1 cellular context compared by ENCODE assay signal in genomic region chr12:92928962-92929915, GRCh38.
TF ChIP-seq lines count a peak whose summit lies in the region.

Gene EEA1 (minus strand): TSS chr12:92929295. CDS start chr12:92929066, 229 bp downstream.

TF ChIP-seq in HepG2, 621 proteins besides CTCF, POLR2A, EP300 and RAD21 (continued from another document and continues in another):
- TF ChIP-seq, protein P1, sequence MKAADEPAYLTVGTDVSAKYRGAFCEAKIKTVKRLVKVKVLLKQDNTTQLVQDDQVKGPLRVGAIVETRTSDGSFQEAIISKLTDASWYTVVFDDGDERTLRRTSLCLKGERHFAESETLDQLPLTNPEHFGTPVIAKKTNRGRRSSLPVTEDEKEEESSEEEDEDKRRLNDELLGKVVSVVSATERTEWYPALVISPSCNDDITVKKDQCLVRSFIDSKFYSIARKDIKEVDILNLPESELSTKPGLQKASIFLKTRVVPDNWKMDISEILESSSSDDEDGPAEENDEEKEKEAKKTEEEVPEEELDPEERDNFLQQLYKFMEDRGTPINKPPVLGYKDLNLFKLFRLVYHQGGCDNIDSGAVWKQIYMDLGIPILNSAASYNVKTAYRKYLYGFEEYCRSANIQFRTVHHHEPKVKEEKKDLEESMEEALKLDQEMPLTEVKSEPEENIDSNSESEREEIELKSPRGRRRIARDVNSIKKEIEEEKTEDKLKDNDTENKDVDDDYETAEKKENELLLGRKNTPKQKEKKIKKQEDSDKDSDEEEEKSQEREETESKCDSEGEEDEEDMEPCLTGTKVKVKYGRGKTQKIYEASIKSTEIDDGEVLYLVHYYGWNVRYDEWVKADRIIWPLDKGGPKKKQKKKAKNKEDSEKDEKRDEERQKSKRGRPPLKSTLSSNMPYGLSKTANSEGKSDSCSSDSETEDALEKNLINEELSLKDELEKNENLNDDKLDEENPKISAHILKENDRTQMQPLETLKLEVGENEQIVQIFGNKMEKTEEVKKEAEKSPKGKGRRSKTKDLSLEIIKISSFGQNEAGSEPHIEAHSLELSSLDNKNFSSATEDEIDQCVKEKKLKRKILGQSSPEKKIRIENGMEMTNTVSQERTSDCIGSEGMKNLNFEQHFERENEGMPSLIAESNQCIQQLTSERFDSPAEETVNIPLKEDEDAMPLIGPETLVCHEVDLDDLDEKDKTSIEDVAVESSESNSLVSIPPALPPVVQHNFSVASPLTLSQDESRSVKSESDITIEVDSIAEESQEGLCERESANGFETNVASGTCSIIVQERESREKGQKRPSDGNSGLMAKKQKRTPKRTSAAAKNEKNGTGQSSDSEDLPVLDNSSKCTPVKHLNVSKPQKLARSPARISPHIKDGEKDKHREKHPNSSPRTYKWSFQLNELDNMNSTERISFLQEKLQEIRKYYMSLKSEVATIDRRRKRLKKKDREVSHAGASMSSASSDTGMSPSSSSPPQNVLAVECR (CRISPR knock-in tag; IDR thresholded peaks at IDR 0.05; ENCODE audit: borderline replicate concordance) = peak; percentile 90
- TF ChIP-seq, protein P2, sequence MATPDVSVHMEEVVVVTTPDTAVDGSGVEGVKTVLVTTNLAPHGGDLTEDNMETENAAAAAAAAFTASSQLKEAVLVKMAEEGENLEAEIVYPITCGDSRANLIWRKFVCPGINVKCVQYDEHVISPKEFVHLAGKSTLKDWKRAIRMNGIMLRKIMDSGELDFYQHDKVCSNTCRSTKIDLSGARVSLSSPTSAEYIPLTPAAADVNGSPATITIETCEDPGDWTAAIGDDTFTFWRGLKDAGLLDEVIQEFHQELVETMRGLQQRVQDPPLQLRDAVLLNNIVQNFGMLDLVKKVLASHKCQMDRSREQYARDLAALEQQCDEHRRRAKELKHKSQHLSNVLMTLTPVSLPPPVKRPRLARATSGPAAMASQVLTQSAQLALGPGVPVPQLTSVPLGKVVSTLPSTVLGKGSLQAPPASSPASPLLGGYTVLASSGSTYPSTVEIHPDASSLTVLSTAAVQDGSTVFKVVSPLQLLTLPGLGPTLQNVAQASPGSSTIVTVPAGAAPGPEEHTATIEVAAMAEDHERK (CRISPR knock-in tag; IDR thresholded peaks at IDR 0.05; ENCODE audit: low read depth) = peak; percentile 66
- TF ChIP-seq, protein P3, sequence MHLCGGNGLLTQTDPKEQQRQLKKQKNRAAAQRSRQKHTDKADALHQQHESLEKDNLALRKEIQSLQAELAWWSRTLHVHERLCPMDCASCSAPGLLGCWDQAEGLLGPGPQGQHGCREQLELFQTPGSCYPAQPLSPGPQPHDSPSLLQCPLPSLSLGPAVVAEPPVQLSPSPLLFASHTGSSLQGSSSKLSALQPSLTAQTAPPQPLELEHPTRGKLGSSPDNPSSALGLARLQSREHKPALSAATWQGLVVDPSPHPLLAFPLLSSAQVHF (CRISPR knock-in tag; IDR thresholded peaks at IDR 0.05) = no peak
- TF ChIP-seq, protein P4, sequence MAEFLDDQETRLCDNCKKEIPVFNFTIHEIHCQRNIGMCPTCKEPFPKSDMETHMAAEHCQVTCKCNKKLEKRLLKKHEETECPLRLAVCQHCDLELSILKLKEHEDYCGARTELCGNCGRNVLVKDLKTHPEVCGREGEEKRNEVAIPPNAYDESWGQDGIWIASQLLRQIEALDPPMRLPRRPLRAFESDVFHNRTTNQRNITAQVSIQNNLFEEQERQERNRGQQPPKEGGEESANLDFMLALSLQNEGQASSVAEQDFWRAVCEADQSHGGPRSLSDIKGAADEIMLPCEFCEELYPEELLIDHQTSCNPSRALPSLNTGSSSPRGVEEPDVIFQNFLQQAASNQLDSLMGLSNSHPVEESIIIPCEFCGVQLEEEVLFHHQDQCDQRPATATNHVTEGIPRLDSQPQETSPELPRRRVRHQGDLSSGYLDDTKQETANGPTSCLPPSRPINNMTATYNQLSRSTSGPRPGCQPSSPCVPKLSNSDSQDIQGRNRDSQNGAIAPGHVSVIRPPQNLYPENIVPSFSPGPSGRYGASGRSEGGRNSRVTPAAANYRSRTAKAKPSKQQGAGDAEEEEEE (CRISPR knock-in tag; IDR thresholded peaks at IDR 0.05; ENCODE audit: borderline replicate concordance) = no peak
- TF ChIP-seq KMT2B (CRISPR knock-in tag; IDR thresholded peaks at IDR 0.05) (peak; percentile 96), SPEN (CRISPR knock-in tag; IDR thresholded peaks at IDR 0.05; ENCODE audit: low read depth) (peak; percentile 74; the same call in 1 of the 2 replicates), TBP (CRISPR knock-in tag; IDR thresholded peaks at IDR 0.05) (no peak), ELF3 (CRISPR knock-in tag; IDR thresholded peaks at IDR 0.05) (peak; percentile 93), ZNF354B (CRISPR knock-in tag; IDR thresholded peaks at IDR 0.05) (no peak), PHF5A (CRISPR knock-in tag; IDR thresholded peaks at IDR 0.05; ENCODE audit: low read depth, unreplicated experiment) (peak; percentile 20), GABPA (IDR thresholded peaks at IDR 0.05; ENCODE audit: low read depth, low read length) (peak; percentile 59), GABPA (CRISPR knock-in tag; IDR thresholded peaks at IDR 0.05; ENCODE audit: low read depth) (0 out of 2 replicates have a peak, but pooled peaks have one; percentile 54), PRDM4 (CRISPR knock-in tag; IDR thresholded peaks at IDR 0.05; ENCODE audit: borderline replicate concordance) (no peak), KAT8 (CRISPR knock-in tag; IDR thresholded peaks at IDR 0.05) (peak; percentile 93), ZNF749 (CRISPR knock-in tag; IDR thresholded peaks at IDR 0.05; ENCODE audit: borderline replicate concordance) (peak; percentile 91), JDP2 (CRISPR knock-in tag; IDR thresholded peaks at IDR 0.05; ENCODE audit: borderline replicate concordance) (no peak), FOXJ3 (CRISPR knock-in tag; IDR thresholded peaks at IDR 0.05; ENCODE audit: borderline replicate concordance) (no peak; the same call in 1 of the 2 replicates), ZNF629 (CRISPR knock-in tag; conservative IDR thresholded peaks at IDR 0.05) (no peak), PHF20 (CRISPR knock-in tag; IDR thresholded peaks at IDR 0.05) (peak; percentile 80), POGK (CRISPR knock-in tag; conservative IDR thresholded peaks at IDR 0.05) (peak; percentile 92), KDM2A (CRISPR knock-in tag; IDR thresholded peaks at IDR 0.05; ENCODE audit: borderline replicate concordance, low read depth) (peak; percentile 83; the same call in 1 of the 2 replicates), ZNF761 (CRISPR knock-in tag; conservative IDR thresholded peaks at IDR 0.05) (peak; percentile 82), ZKSCAN5 (CRISPR knock-in tag; IDR thresholded peaks at IDR 0.05) (no peak), NONO (IDR thresholded peaks at IDR 0.05) (no peak), NONO (CRISPR knock-in tag; conservative IDR thresholded peaks at IDR 0.05) (peak; percentile 70), ERF (CRISPR knock-in tag; IDR thresholded peaks at IDR 0.05) (peak; percentile 95), ZBTB20 (CRISPR knock-in tag; IDR thresholded peaks at IDR 0.05; ENCODE audit: borderline replicate concordance, low read depth) (peak; percentile 77; the same call in 1 of the 2 replicates), RNF219 (CRISPR knock-in tag; IDR thresholded peaks at IDR 0.05) (0 out of 2 replicates have a peak, but pooled peaks have one; percentile 26)
- TF ChIP-seq, protein P5, sequence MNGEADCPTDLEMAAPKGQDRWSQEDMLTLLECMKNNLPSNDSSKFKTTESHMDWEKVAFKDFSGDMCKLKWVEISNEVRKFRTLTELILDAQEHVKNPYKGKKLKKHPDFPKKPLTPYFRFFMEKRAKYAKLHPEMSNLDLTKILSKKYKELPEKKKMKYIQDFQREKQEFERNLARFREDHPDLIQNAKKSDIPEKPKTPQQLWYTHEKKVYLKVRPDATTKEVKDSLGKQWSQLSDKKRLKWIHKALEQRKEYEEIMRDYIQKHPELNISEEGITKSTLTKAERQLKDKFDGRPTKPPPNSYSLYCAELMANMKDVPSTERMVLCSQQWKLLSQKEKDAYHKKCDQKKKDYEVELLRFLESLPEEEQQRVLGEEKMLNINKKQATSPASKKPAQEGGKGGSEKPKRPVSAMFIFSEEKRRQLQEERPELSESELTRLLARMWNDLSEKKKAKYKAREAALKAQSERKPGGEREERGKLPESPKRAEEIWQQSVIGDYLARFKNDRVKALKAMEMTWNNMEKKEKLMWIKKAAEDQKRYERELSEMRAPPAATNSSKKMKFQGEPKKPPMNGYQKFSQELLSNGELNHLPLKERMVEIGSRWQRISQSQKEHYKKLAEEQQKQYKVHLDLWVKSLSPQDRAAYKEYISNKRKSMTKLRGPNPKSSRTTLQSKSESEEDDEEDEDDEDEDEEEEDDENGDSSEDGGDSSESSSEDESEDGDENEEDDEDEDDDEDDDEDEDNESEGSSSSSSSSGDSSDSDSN (CRISPR knock-in tag; IDR thresholded peaks at IDR 0.05) = peak; percentile 87
- TF ChIP-seq, protein P6, sequence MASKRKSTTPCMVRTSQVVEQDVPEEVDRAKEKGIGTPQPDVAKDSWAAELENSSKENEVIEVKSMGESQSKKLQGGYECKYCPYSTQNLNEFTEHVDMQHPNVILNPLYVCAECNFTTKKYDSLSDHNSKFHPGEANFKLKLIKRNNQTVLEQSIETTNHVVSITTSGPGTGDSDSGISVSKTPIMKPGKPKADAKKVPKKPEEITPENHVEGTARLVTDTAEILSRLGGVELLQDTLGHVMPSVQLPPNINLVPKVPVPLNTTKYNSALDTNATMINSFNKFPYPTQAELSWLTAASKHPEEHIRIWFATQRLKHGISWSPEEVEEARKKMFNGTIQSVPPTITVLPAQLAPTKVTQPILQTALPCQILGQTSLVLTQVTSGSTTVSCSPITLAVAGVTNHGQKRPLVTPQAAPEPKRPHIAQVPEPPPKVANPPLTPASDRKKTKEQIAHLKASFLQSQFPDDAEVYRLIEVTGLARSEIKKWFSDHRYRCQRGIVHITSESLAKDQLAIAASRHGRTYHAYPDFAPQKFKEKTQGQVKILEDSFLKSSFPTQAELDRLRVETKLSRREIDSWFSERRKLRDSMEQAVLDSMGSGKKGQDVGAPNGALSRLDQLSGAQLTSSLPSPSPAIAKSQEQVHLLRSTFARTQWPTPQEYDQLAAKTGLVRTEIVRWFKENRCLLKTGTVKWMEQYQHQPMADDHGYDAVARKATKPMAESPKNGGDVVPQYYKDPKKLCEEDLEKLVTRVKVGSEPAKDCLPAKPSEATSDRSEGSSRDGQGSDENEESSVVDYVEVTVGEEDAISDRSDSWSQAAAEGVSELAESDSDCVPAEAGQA (IDR thresholded peaks at IDR 0.05; ENCODE audit: low read depth) = peak; percentile 58; the same call in 1 of the 2 replicates
- TF ChIP-seq, protein P6 (CRISPR knock-in tag; IDR thresholded peaks at IDR 0.05; ENCODE audit: borderline replicate concordance) = no peak
